ENCODE assay signal across 1 cellular context in the genomic region with DNA sequence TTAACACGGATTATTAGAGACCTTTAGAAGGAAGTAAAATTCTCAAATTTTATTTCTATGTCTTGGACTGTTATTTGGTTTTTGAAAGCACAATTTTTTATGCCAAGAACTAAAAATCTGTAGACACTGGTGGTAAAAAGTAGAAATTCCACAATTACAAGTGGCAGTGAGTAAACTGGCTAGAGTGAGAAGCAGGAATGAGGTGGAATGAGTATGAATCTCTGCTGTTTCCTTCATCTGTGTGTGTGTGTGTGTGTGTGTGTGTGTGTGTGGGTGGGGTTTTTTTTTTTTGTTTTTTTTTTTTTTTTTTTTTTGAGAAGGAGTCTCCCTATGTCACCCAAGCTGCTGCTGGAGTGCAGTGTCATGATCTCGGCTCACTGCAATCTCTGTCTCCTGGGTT.
TF ChIP-seq lines count a peak whose summit lies in the region.

No MANE protein-coding gene starts in this region.

TF ChIP-seq in neural cell, 6 proteins besides CTCF, POLR2A, EP300 and RAD21 (continued from another document):
- TF ChIP-seq REST (IDR thresholded peaks at IDR 0.05; ENCODE audit: borderline replicate concordance) (no peak), POLR2AphosphoS5 (IDR thresholded peaks at IDR 0.05) (no peak), SMC3 (conservative IDR thresholded peaks at IDR 0.05; ENCODE audit: poor library complexity) (no peak), TAF1 (IDR thresholded peaks at IDR 0.05; ENCODE audit: low read depth) (no peak)
